ENCODE assay signal across 15 cellular contexts in genomic region chr15:34993413-34993812, GRCh38. TPM values are rescaled to one million over a fixed set of nuclear protein-coding genes. Genes with fewer than 3 reads are reported as not detected.
DNase-seq lines count a peak whose midpoint lies in the region; ATAC-seq lines count a peak whose summit lies in the region.
"Had no signal": no experiment of that assay in that cellular context is flagged by ENCODE, and none has a peak within 500 bp of the region (broad histone marks: within the 10 kb centered on the region; RNA-seq: fewer than 3 reads in every experiment).

No MANE protein-coding gene starts in this region.

- H3K9me3 Mint-ChIP-seq in activated naive CD8-positive, alpha-beta T cell treated with anti-CD3 and anti-CD28 coated beads, Interleukin-2, amount 10 ng/mL, durations not matched to agents 7 days and 5 days: no peaks in the 10 kb centered on the region
- H3K9me3 Mint-ChIP-seq: dendritic cell treated with granulocyte-macrophage colony-stimulating factor and Interleukin-4, amounts not matched to agents 40 ng/mL and 50 ng/mL, for 4 days had no signal

- no peaks in the 10 kb centered on the region for H3K4me1 ChIP-seq in aorta (ENCODE audit: control insufficient read depth in 1 of 2, insufficient read depth in 2 of 2, low read length in 2 of 2)

- H3K27ac ChIP-seq in aorta (ENCODE audit: low read depth in 1 of 2, low read length in 2 of 2): no peak overlapping the region
- H3K27ac ChIP-seq: neutrophil had no signal

- intact Hi-C loops in left colon (cut with DNase I, micrococcal nuclease) (no loop called here), aorta (cut with DNase I) (no loop called here)

- peak; percentile 30 for ATAC-seq in GM18868 (IDR thresholded peaks at IDR 0.05; ENCODE audit: unreplicated experiment)
- peak; percentile 32 for ATAC-seq in HG03342 (IDR thresholded peaks at IDR 0.05; ENCODE audit: unreplicated experiment)
- ATAC-seq in activated naive CD8-positive, alpha-beta T cell treated with anti-CD3 and anti-CD28 coated beads, Interleukin-2, amount 10 ng/mL, durations not matched to agents 7 days and 5 days (ENCODE audit: low read depth): no peak
- ATAC-seq in left colon: no peak
- ATAC-seq in aorta (ENCODE audit: low FRiP score): no peak
- ATAC-seq: left ventricle myocardium superior had no signal

- no peaks in the 10 kb centered on the region for H3K9me3 ChIP-seq in aorta (ENCODE audit: control insufficient read depth, low read length)
- H3K9me3 ChIP-seq: neutrophil had no signal

- no peaks in the 10 kb centered on the region for H3K36me3 ChIP-seq in aorta (ENCODE audit: control insufficient read depth in 1 of 2, insufficient read depth in 2 of 2, low read length in 1 of 2)
- H3K36me3 ChIP-seq: neutrophil had no signal

- H3K27ac Mint-ChIP-seq in activated naive CD8-positive, alpha-beta T cell treated with anti-CD3 and anti-CD28 coated beads, Interleukin-2, amount 10 ng/mL, durations not matched to agents 7 days and 5 days: peak overlapping the region; percentile 17
- H3K27ac Mint-ChIP-seq: CD14-positive monocyte; dendritic cell treated with granulocyte-macrophage colony-stimulating factor and Interleukin-4, amounts not matched to agents 40 ng/mL and 50 ng/mL, for 4 days had no signal

- WGBS in aorta, 2 donors: 87 to 91% methylated on average over 6 of the region's 6 CpGs

- POLR2A ChIA-PET in activated naive CD8-positive, alpha-beta T cell treated with anti-CD3 and anti-CD28 coated beads, Interleukin-2, amount 10 ng/mL, durations not matched to agents 7 days and 5 days (lab: Charles Lee): interaction anchor here (1.3 kb wide), 1 partner anchor 23 kb away, joined by 4 read pairs; the partner anchor contains the start of gene AQR

- H3K36me3 Mint-ChIP-seq in activated naive CD8-positive, alpha-beta T cell treated with anti-CD3 and anti-CD28 coated beads, Interleukin-2, amount 10 ng/mL, durations not matched to agents 7 days and 5 days: no peaks in the 10 kb centered on the region

- DNase-seq in EL (peak; percentile 27), KG1 (lab: John Stamatoyannopoulos, UW) (no peak), NCI-H2107 treated with DMSO at 0.1 percent for 48 hours (lab: John Stamatoyannopoulos, UW; ENCODE audit: unreplicated experiment) (no peak), left colon (no peak), aorta (no peak)
- no peak for DNase-seq in activated naive CD8-positive, alpha-beta T cell treated with anti-CD3 and anti-CD28 coated beads, Interleukin-2, amount 10 ng/mL, durations not matched to agents 7 days and 5 days
- DNase-seq: left ventricle myocardium superior, NCI-H1417, NCI-H526 treated with DMSO at 0.1 percent for 48 hours, SIG-M5 had no signal

- no peaks in the 10 kb centered on the region for H3K27me3 ChIP-seq in aorta (ENCODE audit: control insufficient read depth in 1 of 2, insufficient read depth in 2 of 2, low read length in 1 of 2)
- H3K27me3 ChIP-seq: neutrophil had no signal

- no peak overlapping the region for H3K4me3 ChIP-seq in aorta (ENCODE audit: low read length in 2 of 2)

- H3K4me1 Mint-ChIP-seq in activated naive CD8-positive, alpha-beta T cell treated with anti-CD3 and anti-CD28 coated beads, Interleukin-2, amount 10 ng/mL, durations not matched to agents 7 days and 5 days: peaks cover 14% of the 10 kb centered on the region

- no peak overlapping the region for H3K4me3 Mint-ChIP-seq in activated naive CD8-positive, alpha-beta T cell treated with anti-CD3 and anti-CD28 coated beads, Interleukin-2, amount 10 ng/mL, durations not matched to agents 7 days and 5 days
- H3K4me3 Mint-ChIP-seq: CD14-positive monocyte; dendritic cell treated with granulocyte-macrophage colony-stimulating factor and Interleukin-4, amounts not matched to agents 40 ng/mL and 50 ng/mL, for 4 days had no signal

- H3K27me3 Mint-ChIP-seq in activated naive CD8-positive, alpha-beta T cell treated with anti-CD3 and anti-CD28 coated beads, Interleukin-2, amount 10 ng/mL, durations not matched to agents 7 days and 5 days: no peaks in the 10 kb centered on the region

RNA-seq across cellular contexts. Expression of gene ZNF770, which starts 5.3 kb away (rescaled TPM):
- total RNA-seq in activated naive CD8-positive, alpha-beta T cell treated with anti-CD3 and anti-CD28 coated beads, Interleukin-2, amount 10 ng/mL, durations not matched to agents 7 days and 5 days: 10 to 100 TPM; 43.3 to 50.2 TPM
- total RNA-seq in left colon (10 to 100 TPM; 20.1 to 20.5 TPM), aorta (10 to 100 TPM; 25.5 to 25.8 TPM)
- 1 to 10 TPM; 7.4 to 8.3 TPM for polyA plus RNA-seq in aorta

RNA-seq across cellular contexts. Expression of gene AQR, which starts 23.9 kb away (rescaled TPM):
- 10 to 100 TPM; 35.3 to 36.2 TPM for total RNA-seq in activated naive CD8-positive, alpha-beta T cell treated with anti-CD3 and anti-CD28 coated beads, Interleukin-2, amount 10 ng/mL, durations not matched to agents 7 days and 5 days
- total RNA-seq in left colon (10 to 100 TPM; 22.7 to 24.3 TPM), aorta (10 to 100 TPM; 27.2 to 28.9 TPM)
- polyA plus RNA-seq in aorta: 10 to 100 TPM in 1 of 2 donors, 1 to 10 TPM in 1; 3.8 to 12.5 TPM

Comparison
In these comparisons a context has a peak if more than half of its experiments do, and no peak if none do; other contexts are left out.
1. ATAC-seq: peak in GM18868 (single experiment) and HG03342 (single experiment); none in activated naive CD8-positive, alpha-beta T cell treated with anti-CD3 and anti-CD28 coated beads, Interleukin-2, amount 10 ng/mL, durations not matched to agents 7 days and 5 days (single experiment), left colon (single experiment) and aorta (single experiment).